Comparison of ENCODE assay signal across 8 cellular contexts in the genomic region with DNA sequence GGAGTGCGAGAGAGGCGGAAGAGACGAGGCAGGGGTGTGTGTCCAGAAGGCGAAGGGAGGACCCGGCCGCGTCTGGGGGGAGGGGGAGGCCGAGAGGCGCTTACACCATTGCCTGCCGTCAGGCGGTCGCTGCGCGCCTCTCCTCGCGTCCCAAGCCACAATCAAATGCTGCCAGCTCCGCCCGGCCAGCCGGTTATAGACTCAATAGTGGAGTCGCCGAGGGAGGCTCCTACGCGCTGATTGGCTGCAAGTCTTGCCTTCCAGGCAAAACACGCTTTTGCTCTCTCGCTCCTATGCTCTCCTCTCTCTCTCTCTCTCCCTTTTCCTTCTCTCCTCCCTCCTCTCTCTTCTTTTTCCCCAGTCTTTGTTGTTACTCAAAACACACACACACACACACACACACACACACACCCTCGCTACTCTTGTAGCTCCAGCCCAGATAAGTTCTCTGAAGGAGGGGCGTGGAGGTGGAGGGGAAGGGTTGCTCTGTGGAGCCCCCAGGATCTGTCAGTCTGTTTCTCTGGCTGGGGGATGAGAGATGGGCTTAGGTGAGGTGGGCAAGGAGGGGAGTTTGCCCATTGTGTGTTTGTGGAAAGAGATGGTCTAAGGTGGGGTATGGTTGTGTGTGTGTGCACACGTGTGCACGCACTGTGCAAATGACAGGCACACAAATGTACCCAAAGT. TPM values are rescaled to one million over a fixed set of nuclear protein-coding genes. Genes with fewer than 3 reads are reported as not detected.
DNase-seq lines count a peak whose midpoint lies in the region; ATAC-seq, FAIRE-seq and TF ChIP-seq lines count a peak whose summit lies in the region.

TSS of gene DLX3 (minus strand) at position 170 of the 684 bp plus-strand sequence. CDS start 226 bp downstream, outside the sequence.

- no peaks in the 10 kb centered on the region for H3K9me3 ChIP-seq in left ventricle myocardium inferior (replicated peaks)

- intact Hi-C loops in left ventricle myocardium inferior (cut with micrococcal nuclease), result loop anchor here (5.0 kb wide), 1 partner anchor 133 kb away; no protein-coding TSS in a partner anchor

- H3K27me3 Mint-ChIP-seq in activated naive CD8-positive, alpha-beta T cell treated with anti-CD3 and anti-CD28 coated beads, Interleukin-2, amount 10 ng/mL, durations not matched to agents 7 days and 5 days, result peaks cover 73% of the 10 kb centered on the region

- no peaks in the 10 kb centered on the region for H3K9me3 Mint-ChIP-seq in activated naive CD8-positive, alpha-beta T cell treated with anti-CD3 and anti-CD28 coated beads, Interleukin-2, amount 10 ng/mL, durations not matched to agents 7 days and 5 days

- POLR2A ChIA-PET in activated naive CD8-positive, alpha-beta T cell treated with anti-CD3 and anti-CD28 coated beads, Interleukin-2, amount 10 ng/mL, durations not matched to agents 7 days and 5 days (lab: Charles Lee), result interaction anchor here (0.8 kb wide), 1 partner anchor 43 kb away, joined by 3 read pairs; no protein-coding TSS in a partner anchor

- no peak for TF ChIP-seq CTCF in left ventricle myocardium inferior (IDR thresholded peaks at IDR 0.05; ENCODE audit: borderline replicate concordance)

- H3K27ac ChIP-seq in left ventricle myocardium inferior (replicated peaks), result no peak within 1 kb of the TSS

- peak within 1 kb of the TSS; percentile 90 for H3K4me3 Mint-ChIP-seq in activated naive CD8-positive, alpha-beta T cell treated with anti-CD3 and anti-CD28 coated beads, Interleukin-2, amount 10 ng/mL, durations not matched to agents 7 days and 5 days

- peaks cover 100% of the 10 kb centered on the region for H3K27me3 ChIP-seq in left ventricle myocardium inferior (ENCODE audit: low read depth)

- peaks cover 3% of the 10 kb centered on the region for H3K36me3 Mint-ChIP-seq in activated naive CD8-positive, alpha-beta T cell treated with anti-CD3 and anti-CD28 coated beads, Interleukin-2, amount 10 ng/mL, durations not matched to agents 7 days and 5 days

- peak within 1 kb of the TSS; percentile 74 for H3K27ac Mint-ChIP-seq in activated naive CD8-positive, alpha-beta T cell treated with anti-CD3 and anti-CD28 coated beads, Interleukin-2, amount 10 ng/mL, durations not matched to agents 7 days and 5 days

- DNase-seq in activated effector memory CD4-positive, alpha-beta T cell treated with anti-CD3 and anti-CD28 coated beads, Interleukin-2, amount 50 U/mL, for 16 hours, result peak; percentile 71
- no peak for DNase-seq in activated effector memory CD4-positive, alpha-beta T cell treated with Interleukin-2 at 50 U/mL for 16 hours
- DNase-seq in NCI-H2227 treated with DMSO at 0.1 percent for 48 hours (lab: John Stamatoyannopoulos, UW) (peak; percentile 94), left ventricle myocardium inferior (peak; percentile 63), renal cortical epithelial cell (ENCODE audit: low read depth) (peak; percentile 35), GM19239 (ENCODE audit: insufficient read length, low spot score) (no peak), RCC 7860 (ENCODE audit: low spot score) (no peak)
- DNase-seq in activated naive CD8-positive, alpha-beta T cell treated with anti-CD3 and anti-CD28 coated beads, Interleukin-2, amount 10 ng/mL, durations not matched to agents 7 days and 5 days, result peak; percentile 46

- FAIRE-seq in GM19239 (lab: Jason Lieb, UNC) (no peak), RCC 7860 (lab: Jason Lieb, UNC) (no peak)

- no peaks in the 10 kb centered on the region for H3K36me3 ChIP-seq in left ventricle myocardium inferior

- peaks cover 39% of the 10 kb centered on the region for H3K4me1 ChIP-seq in left ventricle myocardium inferior

- no peak for ATAC-seq in activated naive CD8-positive, alpha-beta T cell treated with anti-CD3 and anti-CD28 coated beads, Interleukin-2, amount 10 ng/mL, durations not matched to agents 7 days and 5 days (ENCODE audit: low read depth)

- peak within 1 kb of the TSS; percentile 64 for H3K4me3 ChIP-seq in left ventricle myocardium inferior

- peaks cover 26% of the 10 kb centered on the region for H3K4me1 Mint-ChIP-seq in activated naive CD8-positive, alpha-beta T cell treated with anti-CD3 and anti-CD28 coated beads, Interleukin-2, amount 10 ng/mL, durations not matched to agents 7 days and 5 days

RNA-seq across cellular contexts. Expression of gene DLX3, which starts in this region (rescaled TPM):
- total RNA-seq in activated naive CD8-positive, alpha-beta T cell treated with anti-CD3 and anti-CD28 coated beads, Interleukin-2, amount 10 ng/mL, durations not matched to agents 7 days and 5 days, result not detected
- not detected for total RNA-seq in left ventricle myocardium inferior
- not detected in 2 replicates for total RNA-seq in renal cortical epithelial cell

Comparison
In these comparisons a context has a peak if more than half of its experiments do, and no peak if none do; other contexts are left out.
1. DNase-seq: peak in activated effector memory CD4-positive, alpha-beta T cell treated with anti-CD3 and anti-CD28 coated beads, Interleukin-2, amount 50 U/mL, for 16 hours (single experiment) and NCI-H2227 treated with DMSO at 0.1 percent for 48 hours (single experiment); none in activated effector memory CD4-positive, alpha-beta T cell treated with Interleukin-2 at 50 U/mL for 16 hours (single experiment), GM19239 (single experiment) and RCC 7860 (single experiment).
2. Peak in DNase-seq in activated naive CD8-positive, alpha-beta T cell treated with anti-CD3 and anti-CD28 coated beads, Interleukin-2, amount 10 ng/mL, durations not matched to agents 7 days and 5 days; RNA of the gene not detected or under 1 TPM.
3. Peak in DNase-seq and H3K4me3 ChIP-seq in left ventricle myocardium inferior; RNA of the gene not detected or under 1 TPM.
4. Peak in DNase-seq in renal cortical epithelial cell; RNA of the gene not detected or under 1 TPM.